ENCODE assay signal across 24 cellular contexts in the genomic region with DNA sequence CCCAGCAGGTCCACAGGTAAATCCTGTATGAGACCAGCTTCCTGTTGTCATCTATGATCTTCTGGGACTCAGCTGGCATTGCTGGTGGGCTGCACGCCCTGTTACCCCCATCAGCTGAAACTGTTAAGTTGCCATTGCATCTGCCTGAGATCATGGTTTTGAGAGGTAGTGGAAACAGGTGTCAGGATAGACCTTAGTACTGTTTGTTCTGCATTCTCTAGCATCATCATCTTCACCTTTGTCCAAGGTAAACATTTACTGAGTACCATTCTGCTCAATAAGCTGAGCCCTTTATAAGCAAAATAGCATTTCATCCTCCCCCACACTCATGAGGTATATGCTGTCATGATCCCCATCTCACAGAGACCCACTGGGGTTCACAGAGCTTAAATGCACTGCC. TPM values are rescaled to one million over a fixed set of nuclear protein-coding genes. Genes with fewer than 3 reads are reported as not detected.
A peak's percentile ranks its signal among the peaks of the same experiment; 100 is the strongest.
DNase-seq lines count a peak whose midpoint lies in the region; ATAC-seq and TF ChIP-seq lines count a peak whose summit lies in the region.
"Had no signal": no experiment of that assay in that cellular context is flagged by ENCODE, and none has a peak within 500 bp of the region (broad histone marks: within the 10 kb centered on the region; RNA-seq: fewer than 3 reads in every experiment).

No MANE protein-coding gene starts in this region.

- ATAC-seq in GM18861 (IDR thresholded peaks at IDR 0.05; ENCODE audit: unreplicated experiment): no peak
- ATAC-seq: K562, T-cell had no signal

- peak; percentile 97 for DNase-seq in DMS53 treated with DMSO at 0.1 percent for 48 hours (lab: John Stamatoyannopoulos, UW; ENCODE audit: unreplicated experiment)
- DNase-seq in NCI-H69 (lab: John Stamatoyannopoulos, UW): peak; percentile 3
- DNase-seq in cerebellar cortex (ENCODE audit: low spot score): peak; percentile 15
- DNase-seq in cerebellum (ENCODE audit: low spot score): no peak
- DNase-seq in Peyer's patch: no peak
- DNase-seq: Calu3; CD8-positive, alpha-beta memory T cell; Kasumi-1; NCI-H1105 treated with DMSO at 0.1 percent for 48 hours; NCI-H1694; NCI-H2107; NCI-H446 treated with DMSO at 0.1 percent for 48 hours; NCI-H774; PC-9; Right ventricle myocardium superior; RPMI8226; T-cell had no signal

- no peaks in the 10 kb centered on the region for H4K20me1 ChIP-seq in BLaER1 treated with 17β-estradiol and CSF1 and Interleukin-3, amounts not matched to agents 10 nM and 100 nM

- TF ChIP-seq CTCF in Peyer's patch (IDR thresholded peaks at IDR 0.05): no peak

- H3K4me3 ChIP-seq in BLaER1 treated with 17β-estradiol and CSF1 and Interleukin-3, amounts not matched to agents 10 nM and 100 nM: no peak overlapping the region
- no peak overlapping the region for H3K4me3 ChIP-seq in Peyer's patch
- H3K4me3 ChIP-seq: A549, K562, PC-9, SJSA1 had no signal

- H3K9me3 ChIP-seq in BLaER1 treated with 17β-estradiol and CSF1 and Interleukin-3, amounts not matched to agents 10 nM and 100 nM (replicated peaks in 1 of 11): no peaks in the 10 kb centered on the region
- H3K9me3 ChIP-seq in Peyer's patch: no peaks in the 10 kb centered on the region
- H3K9me3 ChIP-seq: A549, SJSA1 had no signal

- H3K27ac ChIP-seq in BLaER1 treated with 17β-estradiol and CSF1 and Interleukin-3, amounts not matched to agents 10 nM and 100 nM: no peak overlapping the region
- H3K27ac ChIP-seq in Peyer's patch: no peak overlapping the region
- H3K27ac ChIP-seq: A549, PC-9, SJSA1 had no signal

- peak overlapping the region in 7 of 11 experiments; percentile 27 to 88 (median 63); a peak in 10 of 22 replicates for H3K4me2 ChIP-seq in BLaER1 treated with 17β-estradiol and CSF1 and Interleukin-3, amounts not matched to agents 10 nM and 100 nM
- H3K4me2 ChIP-seq: A549, PC-9 had no signal

- no peak for TF ChIP-seq POLR2A in Peyer's patch (IDR thresholded peaks at IDR 0.05)

- H3K4me1 ChIP-seq in BLaER1 treated with 17β-estradiol and CSF1 and Interleukin-3, amounts not matched to agents 10 nM and 100 nM: peaks cover 19 to 53% (median 49%) of the 10 kb centered on the region in 10 experiments
- no peaks in the 10 kb centered on the region for H3K4me1 ChIP-seq in Peyer's patch
- H3K4me1 ChIP-seq: A549, SJSA1 had no signal

- no peak overlapping the region for H3K9ac ChIP-seq in BLaER1 treated with 17β-estradiol and CSF1 and Interleukin-3, amounts not matched to agents 10 nM and 100 nM

- no peaks in the 10 kb centered on the region for H3K27me3 ChIP-seq in BLaER1 treated with 17β-estradiol and CSF1 and Interleukin-3, amounts not matched to agents 10 nM and 100 nM
- no peaks in the 10 kb centered on the region for H3K27me3 ChIP-seq in Peyer's patch
- H3K27me3 ChIP-seq: SJSA1 had no signal

- no peaks in the 10 kb centered on the region for H3K36me3 ChIP-seq in BLaER1 treated with 17β-estradiol and CSF1 and Interleukin-3, amounts not matched to agents 10 nM and 100 nM
- no peaks in the 10 kb centered on the region for H3K36me3 ChIP-seq in Peyer's patch
- H3K36me3 ChIP-seq: SJSA1 had no signal

RNA-seq across cellular contexts. Expression of a gene that starts 42.9 kb away (rescaled TPM):
- total RNA-seq in cerebellum: 21.6 TPM
- 100 to 1,000 TPM in 1 of 4 donors, 10 to 100 TPM in 3; 33.8 to 128 (median 58.9) TPM for total RNA-seq in Peyer's patch
- total RNA-seq: HT1080; K562; PC-9; SJSA1; T-helper 2 cell treated with Interferon-gamma antibody and Interleukin-4, amounts not matched to agents 100 ng/mL and 5 ng/mL, for 36 hours had no signal

Comparison
In these comparisons a context has a peak if more than half of its experiments do, and no peak if none do; other contexts are left out.
1. DNase-seq: peak in DMS53 treated with DMSO at 0.1 percent for 48 hours (single experiment), NCI-H69 (single experiment) and cerebellar cortex (single experiment); none in cerebellum (single experiment) and Peyer's patch (0 of 3).